Comparison of ENCODE assay signal across 5 cellular contexts in genomic region chr2:10958452-10958851, GRCh38. TPM values are rescaled to one million over a fixed set of nuclear protein-coding genes. Genes with fewer than 3 reads are reported as not detected.
"Had no signal": no experiment of that assay in that cellular context is flagged by ENCODE, and none has a peak within 500 bp of the region (broad histone marks: within the 10 kb centered on the region; RNA-seq: fewer than 3 reads in every experiment).

No MANE protein-coding gene starts in this region.

RNA-seq across cellular contexts. Expression of gene KCNF1, which starts 46.7 kb away (rescaled TPM):
- total RNA-seq: activated CD8-positive, alpha-beta T cell treated with anti-CD3 and anti-CD28 coated beads, Interleukin-2, amount 10 ng/mL, durations not matched to agents 7 days and 5 days; activated T-helper 1 cell treated with anti-CD3 and anti-CD28 coated beads, Interleukin-12 subunit alpha, Interleukin-12 subunit beta, Interleukin-2, Interleukin-4 antibody, amounts not matched to agents 30 ng/mL and 10 ng/mL and 1 ng/mL, durations not matched to agents 14 hours and 24 hours and 36 hours; aorta; suprapubic skin; T-cell had no signal
